Comparison of ENCODE assay signal across 9 cellular contexts in the genomic region with DNA sequence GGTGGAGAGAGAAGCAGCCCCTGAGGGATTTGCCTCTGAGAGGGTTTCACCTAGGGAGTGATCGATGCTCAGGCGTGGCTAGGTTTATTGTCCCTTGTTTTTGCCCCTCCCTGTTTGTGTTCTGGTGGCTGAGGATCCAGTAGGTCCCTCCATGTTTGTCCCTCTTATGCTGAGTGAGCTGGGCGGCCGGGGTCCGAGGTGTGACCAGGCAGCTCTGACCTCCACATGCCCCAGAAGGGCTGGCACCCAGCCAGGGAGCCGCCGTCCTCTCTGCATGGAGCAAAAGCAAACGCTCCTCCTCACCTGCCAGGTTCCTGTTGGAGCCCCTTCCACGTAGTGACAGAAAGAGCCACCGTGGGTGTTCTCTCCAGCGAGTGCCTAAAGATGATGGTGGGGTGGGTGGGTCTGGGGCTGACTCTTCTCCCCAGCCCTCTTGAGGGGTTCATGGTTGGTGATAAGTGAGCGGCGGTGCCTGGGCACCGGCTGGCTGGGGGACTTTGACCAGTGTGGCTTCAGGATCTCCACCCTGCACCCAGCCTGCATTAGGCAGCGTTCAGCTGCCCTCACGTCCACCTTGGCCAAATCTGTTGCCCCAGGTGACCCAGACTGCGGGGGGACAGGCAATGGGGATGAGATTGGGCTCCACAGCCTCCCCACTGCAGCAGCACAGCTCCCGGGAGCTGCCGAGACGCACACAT. TPM values are rescaled to one million over a fixed set of nuclear protein-coding genes. Genes with fewer than 3 reads are reported as not detected.
DNase-seq lines count a peak whose midpoint lies in the region; ATAC-seq, FAIRE-seq and TF ChIP-seq lines count a peak whose summit lies in the region.
"Had no signal": no experiment of that assay in that cellular context is flagged by ENCODE, and none has a peak within 500 bp of the region (broad histone marks: within the 10 kb centered on the region; RNA-seq: fewer than 3 reads in every experiment).

No MANE protein-coding gene starts in this region.

- peaks cover 33% of the 10 kb centered on the region for H3K4me1 Mint-ChIP-seq in activated CD8-positive, alpha-beta memory T cell treated with anti-CD3 and anti-CD28 coated beads, Interleukin-2, amount 10 ng/mL, durations not matched to agents 7 days and 5 days

- H3K27ac ChIP-seq in caudate nucleus (ENCODE audit: low read depth, low read length) = peak overlapping the region; percentile 45
- H3K27ac ChIP-seq in lung (ENCODE audit: low read depth in 1 of 2, low read length in 1 of 2) = peak overlapping the region; percentile 38 to 95
- H3K27ac ChIP-seq in thyroid gland = peak overlapping the region; percentile 54 to 74 (median 56)

- H3K9me3 ChIP-seq in lung (ENCODE audit: control insufficient read depth in 2 of 2, insufficient read depth in 1 of 2, low read length in 1 of 2) = no peaks in the 10 kb centered on the region
- no peaks in the 10 kb centered on the region for H3K9me3 ChIP-seq in thyroid gland

- no peaks in the 10 kb centered on the region for H3K9me3 Mint-ChIP-seq in activated CD8-positive, alpha-beta memory T cell treated with anti-CD3 and anti-CD28 coated beads, Interleukin-2, amount 10 ng/mL, durations not matched to agents 7 days and 5 days (ENCODE audit: low read depth)
- H3K9me3 Mint-ChIP-seq: H9 had no signal

- H3K27ac Mint-ChIP-seq in activated CD8-positive, alpha-beta memory T cell treated with anti-CD3 and anti-CD28 coated beads, Interleukin-2, amount 10 ng/mL, durations not matched to agents 7 days and 5 days = peak overlapping the region; percentile 4

- 58 to 67% methylated on average over 20 of the region's 20 CpGs for WGBS in lung, 2 donors
- WGBS in thyroid gland, 2 donors = 65% methylated on average over 8 to 20 of the region's 20 CpGs

- intact Hi-C loops in thyroid gland (cut with DNase I) = no loop called here

- ATAC-seq in activated CD8-positive, alpha-beta memory T cell treated with anti-CD3 and anti-CD28 coated beads, Interleukin-2, amount 10 ng/mL, durations not matched to agents 7 days and 5 days = no peak
- ATAC-seq in lung (ENCODE audit: insufficient read depth, low FRiP score) (no peak), HG03342 (IDR thresholded peaks at IDR 0.05; ENCODE audit: unreplicated experiment) (no peak)

- H3K27me3 ChIP-seq in lung (ENCODE audit: control insufficient read depth, insufficient read depth) (no peaks in the 10 kb centered on the region), thyroid gland (no peaks in the 10 kb centered on the region)

- peaks cover 0 to 7% of the 10 kb centered on the region in 2 donors for H3K4me1 ChIP-seq in lung (ENCODE audit: control insufficient read depth in 2 of 2, insufficient read depth in 2 of 2, low read length in 2 of 2)
- peaks cover 26 to 31% of the 10 kb centered on the region in 2 donors for H3K4me1 ChIP-seq in thyroid gland

- no peak for DNase-seq in activated CD8-positive, alpha-beta memory T cell treated with anti-CD3 and anti-CD28 coated beads, Interleukin-2, amount 10 ng/mL, durations not matched to agents 7 days and 5 days
- no peak for DNase-seq in activated CD8-positive, alpha-beta memory T cell treated with anti-CD3 and anti-CD28 coated beads, Interleukin-2, amount 50 U/mL, for 4 hours
- peak in 1 of 61 donors; percentile 16 for DNase-seq in caudate nucleus (lab: John Stamatoyannopoulos, UW)
- DNase-seq in lung (ENCODE audit: low spot score) = peak; percentile 55
- peak; percentile 66 to 71 for DNase-seq in thyroid gland
- no peak for DNase-seq in urothelium cell line (ENCODE audit: low spot score)
- DNase-seq in HEK293T (ENCODE audit: extremely low spot score) = no peak
- DNase-seq: H9 had no signal

- TF ChIP-seq CTCF in lung (IDR thresholded peaks at IDR 0.05; ENCODE audit: control extremely low read depth, extremely low read depth) = no peak
- TF ChIP-seq CTCF in thyroid gland (IDR thresholded peaks at IDR 0.05) = no peak

- peaks cover 7% of the 10 kb centered on the region for H3K36me3 Mint-ChIP-seq in activated CD8-positive, alpha-beta memory T cell treated with anti-CD3 and anti-CD28 coated beads, Interleukin-2, amount 10 ng/mL, durations not matched to agents 7 days and 5 days

- CTCF ChIA-PET in activated CD8-positive, alpha-beta memory T cell treated with anti-CD3 and anti-CD28 coated beads, Interleukin-2, amount 10 ng/mL, durations not matched to agents 7 days and 5 days (lab: Charles Lee) = interaction anchor here (0.8 to 1.1 kb wide), 2 partner anchors 20 to 148 kb away, joined by 3 read pairs; no protein-coding TSS in a partner anchor
- CTCF ChIA-PET in HEK293T (lab: Yijun Ruan, JAX) = no interaction called here

- H3K4me3 Mint-ChIP-seq in activated CD8-positive, alpha-beta memory T cell treated with anti-CD3 and anti-CD28 coated beads, Interleukin-2, amount 10 ng/mL, durations not matched to agents 7 days and 5 days = no peak overlapping the region
- H3K4me3 Mint-ChIP-seq: H9 had no signal

- H3K27me3 Mint-ChIP-seq in activated CD8-positive, alpha-beta memory T cell treated with anti-CD3 and anti-CD28 coated beads, Interleukin-2, amount 10 ng/mL, durations not matched to agents 7 days and 5 days = no peaks in the 10 kb centered on the region

- FAIRE-seq in urothelium cell line (lab: Jason Lieb, UNC) = no peak

- H3K4me3 ChIP-seq in lung (no peak overlapping the region), thyroid gland (replicated peaks in 1 of 3) (peak overlapping the region in 1 of 3 donors; percentile 13)

- H3K36me3 ChIP-seq in lung (ENCODE audit: control insufficient read depth in 2 of 2, insufficient read depth in 2 of 2, low read length in 2 of 2) (peaks cover 0 to 41% of the 10 kb centered on the region in 2 donors), thyroid gland (peaks cover 22 to 24% of the 10 kb centered on the region in 2 donors)

- POLR2A ChIA-PET in HEK293T (lab: Yijun Ruan, JAX) = no interaction called here

- no peak for TF ChIP-seq POLR2A in thyroid gland (IDR thresholded peaks at IDR 0.05)

TF ChIP-seq in HEK293T, 16 proteins besides CTCF, POLR2A, EP300 and RAD21:
- TF ChIP-seq HDGF (IDR thresholded peaks at IDR 0.05; ENCODE audit: borderline replicate concordance) = no peak
- no peak for TF ChIP-seq BHLHE40 (IDR thresholded peaks at IDR 0.05; ENCODE audit: borderline replicate concordance)
- TF ChIP-seq, protein P1, sequence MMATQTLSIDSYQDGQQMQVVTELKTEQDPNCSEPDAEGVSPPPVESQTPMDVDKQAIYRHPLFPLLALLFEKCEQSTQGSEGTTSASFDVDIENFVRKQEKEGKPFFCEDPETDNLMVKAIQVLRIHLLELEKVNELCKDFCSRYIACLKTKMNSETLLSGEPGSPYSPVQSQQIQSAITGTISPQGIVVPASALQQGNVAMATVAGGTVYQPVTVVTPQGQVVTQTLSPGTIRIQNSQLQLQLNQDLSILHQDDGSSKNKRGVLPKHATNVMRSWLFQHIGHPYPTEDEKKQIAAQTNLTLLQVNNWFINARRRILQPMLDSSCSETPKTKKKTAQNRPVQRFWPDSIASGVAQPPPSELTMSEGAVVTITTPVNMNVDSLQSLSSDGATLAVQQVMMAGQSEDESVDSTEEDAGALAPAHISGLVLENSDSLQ (IDR thresholded peaks at IDR 0.05) = no peak
- no peak for TF ChIP-seq FOXK2 (IDR thresholded peaks at IDR 0.05)
- TF ChIP-seq ZNF384 (IDR thresholded peaks at IDR 0.05) = no peak
- TF ChIP-seq L3MBTL2 (conservative IDR thresholded peaks at IDR 0.05) = no peak
- TF ChIP-seq LEF1 (IDR thresholded peaks at IDR 0.05; ENCODE audit: borderline replicate concordance) = no peak
- no peak for TF ChIP-seq SUZ12 (IDR thresholded peaks at IDR 0.05)
- no peak for TF ChIP-seq ELF4 (IDR thresholded peaks at IDR 0.05)
- no peak for TF ChIP-seq FOXA1 (IDR thresholded peaks at IDR 0.05)
- TF ChIP-seq SP1 (IDR thresholded peaks at IDR 0.05) = no peak
- TF ChIP-seq ARNT (IDR thresholded peaks at IDR 0.05) = no peak
- no peak for TF ChIP-seq NFRKB (IDR thresholded peaks at IDR 0.05)

RNA-seq across cellular contexts. Expression of a gene that starts 14.1 kb away (rescaled TPM):
- 10 to 100 TPM; 31.6 to 35.6 TPM for total RNA-seq in activated CD8-positive, alpha-beta memory T cell treated with anti-CD3 and anti-CD28 coated beads, Interleukin-2, amount 10 ng/mL, durations not matched to agents 7 days and 5 days
- 10 to 100 TPM; 34.7 to 41.3 TPM for total RNA-seq in lung
- polyA plus RNA-seq in lung = 10 to 100 TPM; 27.8 to 29.8 TPM
- total RNA-seq in thyroid gland = 10 to 100 TPM; 27.0 to 61.1 (median 38.9) TPM

RNA-seq across cellular contexts. Expression of a gene that starts 54.7 kb away (rescaled TPM):
- 10 to 100 TPM; 76.9 to 92.1 TPM for total RNA-seq in activated CD8-positive, alpha-beta memory T cell treated with anti-CD3 and anti-CD28 coated beads, Interleukin-2, amount 10 ng/mL, durations not matched to agents 7 days and 5 days
- total RNA-seq in lung = 100 to 1,000 TPM in 1 of 2 donors, 10 to 100 TPM in 1; 55.7 to 112 TPM
- 10 to 100 TPM; 29.5 to 38.2 TPM for polyA plus RNA-seq in lung
- 10 to 100 TPM; 32.5 to 86.4 (median 57.6) TPM for total RNA-seq in thyroid gland

RNA-seq across cellular contexts. Expression of a gene that starts 54.8 kb away (rescaled TPM):
- total RNA-seq in activated CD8-positive, alpha-beta memory T cell treated with anti-CD3 and anti-CD28 coated beads, Interleukin-2, amount 10 ng/mL, durations not matched to agents 7 days and 5 days = 10 to 100 TPM; 16.2 to 17.1 TPM
- total RNA-seq in lung (10 to 100 TPM; 23.5 to 25.3 TPM), thyroid gland (10 to 100 TPM; 22.9 to 35.3 (median 25.1) TPM)
- polyA plus RNA-seq in lung = 10 to 100 TPM; 12.6 to 26.3 TPM

RNA-seq across cellular contexts. Expression of a gene that starts 55.0 kb away (rescaled TPM):
- under 1 TPM in 1 of 2 experiments, not detected in 1; 0.30 TPM for total RNA-seq in activated CD8-positive, alpha-beta memory T cell treated with anti-CD3 and anti-CD28 coated beads, Interleukin-2, amount 10 ng/mL, durations not matched to agents 7 days and 5 days
- 10 to 100 TPM in 1 of 2 donors, 1 to 10 TPM in 1; 5.1 to 11.3 TPM for total RNA-seq in lung
- 1 to 10 TPM; 4.3 to 4.9 TPM for polyA plus RNA-seq in lung
- 1 to 10 TPM in 3 of 4 donors, under 1 TPM in 1; 0.25 to 4.1 (median 2.8) TPM for total RNA-seq in thyroid gland

Comparison
In these comparisons a context has a peak if more than half of its experiments do, and no peak if none do; other contexts are left out.
1. DNase-seq: peak in lung (single experiment) and thyroid gland (2 of 2); none in activated CD8-positive, alpha-beta memory T cell treated with anti-CD3 and anti-CD28 coated beads, Interleukin-2, amount 10 ng/mL, durations not matched to agents 7 days and 5 days (single experiment), activated CD8-positive, alpha-beta memory T cell treated with anti-CD3 and anti-CD28 coated beads, Interleukin-2, amount 50 U/mL, for 4 hours (single experiment), urothelium cell line (single experiment) and HEK293T (single experiment).
2. Peak in every context shown above with its lines, with median percentiles within 50 percentile points of each other: H3K27ac ChIP-seq.